ENCODE assay signal across 22 cellular contexts in the genomic region with DNA sequence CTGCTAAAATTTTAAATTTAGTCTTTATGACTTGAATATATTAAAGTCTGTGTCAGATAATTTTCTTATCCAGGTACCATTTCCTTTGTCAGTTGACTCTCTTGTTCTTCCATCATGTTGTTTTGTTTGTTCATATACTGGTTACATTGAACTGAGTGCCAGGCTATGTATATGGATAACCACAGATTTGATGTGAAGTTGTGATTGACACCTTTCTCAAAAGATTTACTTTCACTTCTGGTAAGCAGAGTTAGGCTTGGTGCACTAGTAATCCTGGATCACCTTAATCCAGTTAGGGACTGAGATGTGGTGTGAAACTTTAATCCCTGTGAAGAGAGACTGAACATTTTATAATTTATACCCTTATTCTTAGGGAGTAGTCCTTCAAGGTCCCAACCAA.
A peak's percentile ranks its signal among the peaks of the same experiment; 100 is the strongest.
DNase-seq lines count a peak whose midpoint lies in the region; ATAC-seq, FAIRE-seq and TF ChIP-seq lines count a peak whose summit lies in the region.
"Had no signal": no experiment of that assay in that cellular context is flagged by ENCODE, and none has a peak within 500 bp of the region (broad histone marks: within the 10 kb centered on the region; RNA-seq: fewer than 3 reads in every experiment).

No MANE protein-coding gene starts in this region.

- H3K4me1 Mint-ChIP-seq in activated T-cell treated with anti-CD3 and anti-CD28 coated beads, Interleukin-2, amount 50 U/mL, for 72 hours (ENCODE audit: low read depth), result no peaks in the 10 kb centered on the region
- peaks cover 7 to 28% (median 12%) of the 10 kb centered on the region in 7 donors for H3K4me1 Mint-ChIP-seq in naive thymus-derived CD4-positive, alpha-beta T cell

- H3K36me3 ChIP-seq in GM12878 (ENCODE audit: control insufficient read depth in 2 of 2, insufficient read depth in 2 of 2, low read length in 1 of 2), result peaks cover 0 to 2% of the 10 kb centered on the region in 2 experiments; a peak in 1 of 4 replicates
- H3K36me3 ChIP-seq in naive thymus-derived CD4-positive, alpha-beta T cell (ENCODE audit: control insufficient read depth in 2 of 3, insufficient read depth in 3 of 3, low read length in 3 of 3), result peaks cover under 1 to 9% (median 3%) of the 10 kb centered on the region in 3 experiments

- no peak overlapping the region for H3K4me2 ChIP-seq in GM12878 (ENCODE audit: control insufficient read depth, insufficient read depth)

- TF ChIP-seq CTCF in D721Med (IDR thresholded peaks at IDR 0.05; ENCODE audit: insufficient read depth, missing control alignments), result no peak
- no peak for TF ChIP-seq CTCF in GM12878 (IDR thresholded peaks at IDR 0.05 in 2 of 3, conservative IDR thresholded peaks at IDR 0.05 in 1 of 3; ENCODE audit: control insufficient read depth in 2 of 3, extremely low read depth in 1 of 3, insufficient read depth in 1 of 3, low read depth in 3 of 3, low read length in 3 of 3)

- intact Hi-C loops in GM12878 (cut with micrococcal nuclease; ENCODE audit: unreplicated experiment), result no loop called here
- intact Hi-C loops in naive thymus-derived CD4-positive, alpha-beta T cell (cut with micrococcal nuclease), result no loop called here

- no peak for ATAC-seq in activated T-cell treated with anti-CD3 and anti-CD28 coated beads, Interleukin-2, amount 50 U/mL, for 72 hours (replicated peaks in 1 of 2)
- no peak for ATAC-seq in GM12878
- ATAC-seq in naive thymus-derived CD4-positive, alpha-beta T cell, result no peak
- ATAC-seq: HepG2 had no signal

- H3K9ac ChIP-seq in GM12878 (ENCODE audit: control insufficient read depth, insufficient read depth, low read length), result no peak overlapping the region
- H3K9ac ChIP-seq: GM23248 had no signal

- DNase-seq in activated T-cell treated with anti-CD3 and anti-CD28 coated beads, Interleukin-2, amount 50 U/mL, for 72 hours, result no peak
- no peak for DNase-seq in activated T-cell treated with anti-CD3 and anti-CD28 coated beads for 4 hours
- no peak for DNase-seq in D721Med (ENCODE audit: insufficient read length, low spot score)
- DNase-seq in GM12878 (ENCODE audit: low read depth, low spot score), result no peak
- no peak for DNase-seq in naive thymus-derived CD4-positive, alpha-beta T cell
- no peak for DNase-seq in SIG-M5 (lab: John Stamatoyannopoulos, UW)
- no peak for DNase-seq in activated CD4-positive, alpha-beta T cell treated with anti-CD3 and anti-CD28 coated beads, Interleukin-2, amount 50 U/mL, for 4 hours
- DNase-seq in SK-N-DZ (ENCODE audit: low spot score), result no peak
- DNase-seq: 8988T, ACHN, DMS79 treated with DMSO at 0.1 percent for 48 hours, GM23248, H9, KBM-7, MG63, NCI-H2029, NCI-H446 treated with DMSO at 0.1 percent for 48 hours, NCI-H526, Right ventricle myocardium superior, RPMI8226 had no signal

- RAD21 ChIA-PET in GM12878 (lab: Charles Lee; ENCODE audit: unreplicated experiment), result no interaction called here

- in situ Hi-C loops in GM12878 (cut with MboI), result no loop called here

- TF ChIP-seq EP300 in GM12878 (IDR thresholded peaks at IDR 0.05; ENCODE audit: borderline replicate concordance in 1 of 2, control insufficient read depth in 1 of 2, low read depth in 2 of 2, low read length in 2 of 2), result no peak

- no peak overlapping the region for H2AFZ ChIP-seq in GM12878 (ENCODE audit: control insufficient read depth, low read depth, low read length)
- H2AFZ ChIP-seq: GM23248 had no signal

- no peak overlapping the region for H3K4me3 Mint-ChIP-seq in activated T-cell treated with anti-CD3 and anti-CD28 coated beads, Interleukin-2, amount 50 U/mL, for 72 hours
- H3K4me3 Mint-ChIP-seq in naive thymus-derived CD4-positive, alpha-beta T cell, result no peak overlapping the region
- H3K4me3 Mint-ChIP-seq: H9 had no signal

- POLR2A ChIA-PET in GM12878 (lab: Charles Lee), result no interaction called here
- POLR2A ChIA-PET in naive thymus-derived CD4-positive, alpha-beta T cell (lab: Charles Lee), result no interaction called here

- no peaks in the 10 kb centered on the region for H3K79me2 ChIP-seq in GM12878 (ENCODE audit: control insufficient read depth, insufficient read depth, low read length)

- no peak overlapping the region for H3K4me3 ChIP-seq in GM12878
- no peak overlapping the region for H3K4me3 ChIP-seq in naive thymus-derived CD4-positive, alpha-beta T cell (ENCODE audit: low read length)
- H3K4me3 ChIP-seq: GM23248, MG63 had no signal

- TF ChIP-seq POLR2A in GM12878 (IDR thresholded peaks at IDR 0.05; ENCODE audit: low read depth, low read length), result no peak

- no peak overlapping the region for H3K27ac ChIP-seq in GM12878 (ENCODE audit: control insufficient read depth, insufficient read depth)
- no peak overlapping the region for H3K27ac ChIP-seq in naive thymus-derived CD4-positive, alpha-beta T cell (ENCODE audit: low read depth, low read length)
- H3K27ac ChIP-seq: GM23248 had no signal

- no peaks in the 10 kb centered on the region for H3K27me3 ChIP-seq in GM12878 (replicated peaks in 1 of 2; ENCODE audit: control insufficient read depth in 2 of 2, insufficient read depth in 2 of 2, low read length in 1 of 2)
- H3K27me3 ChIP-seq in naive thymus-derived CD4-positive, alpha-beta T cell (ENCODE audit: control insufficient read depth in 2 of 2, insufficient read depth in 2 of 2, low read length in 2 of 2), result no peaks in the 10 kb centered on the region
- H3K27me3 ChIP-seq: MG63 had no signal

- TF ChIP-seq RAD21 in GM12878 (IDR thresholded peaks at IDR 0.05; ENCODE audit: insufficient read depth, low read depth, low read length), result no peak

- H3K4me1 ChIP-seq in GM12878 (ENCODE audit: control insufficient read depth, insufficient read depth, low read length), result no peaks in the 10 kb centered on the region
- peaks cover 0 to 3% of the 10 kb centered on the region in 2 donors for H3K4me1 ChIP-seq in naive thymus-derived CD4-positive, alpha-beta T cell (ENCODE audit: control insufficient read depth in 2 of 2, insufficient read depth in 2 of 2, low read length in 2 of 2)

- H3K9me3 Mint-ChIP-seq in activated T-cell treated with anti-CD3 and anti-CD28 coated beads, Interleukin-2, amount 50 U/mL, for 72 hours, result peaks cover 0 to 1% of the 10 kb centered on the region in 2 donors
- H3K9me3 Mint-ChIP-seq in naive thymus-derived CD4-positive, alpha-beta T cell, result peaks cover 0 to 2% (median 0%) of the 10 kb centered on the region in 11 donors
- H3K9me3 Mint-ChIP-seq: H9 had no signal

- H4K20me1 ChIP-seq in GM12878 (ENCODE audit: control insufficient read depth, insufficient read depth), result no peaks in the 10 kb centered on the region

- CTCF ChIA-PET in GM12878 (lab: Yijun Ruan, JAX), result no interaction called here
- CTCF ChIA-PET in naive thymus-derived CD4-positive, alpha-beta T cell (lab: Charles Lee), result no interaction called here

- SMC1A ChIA-PET in GM12878 (lab: Charles Lee; ENCODE audit: uncharacterized antibody, unreplicated experiment), result interaction anchor here (1.7 kb wide), 1 partner anchor 10 kb away, joined by 4 read pairs; no protein-coding TSS in a partner anchor

- no peaks in the 10 kb centered on the region for H3K27me3 Mint-ChIP-seq in activated T-cell treated with anti-CD3 and anti-CD28 coated beads, Interleukin-2, amount 50 U/mL, for 72 hours (ENCODE audit: low read depth)
- no peaks in the 10 kb centered on the region for H3K27me3 Mint-ChIP-seq in naive thymus-derived CD4-positive, alpha-beta T cell

- FAIRE-seq in D721Med (lab: Jason Lieb, UNC) (peak; percentile 53), GM12878 (lab: Jason Lieb, UNC) (no peak)
- FAIRE-seq: GM18507, HepG2 had no signal

- peak overlapping the region; percentile 84 for H3K27ac Mint-ChIP-seq in activated T-cell treated with anti-CD3 and anti-CD28 coated beads, Interleukin-2, amount 50 U/mL, for 72 hours
- peak overlapping the region in 7 of 9 donors; percentile 10 to 60 (median 44) for H3K27ac Mint-ChIP-seq in naive thymus-derived CD4-positive, alpha-beta T cell
- H3K27ac Mint-ChIP-seq: H9 had no signal

- BruUV-seq in GM12878 (replicated peaks; lab: Mats Ljungman, UMichigan), result no TSS peak

- H3K36me3 Mint-ChIP-seq in activated T-cell treated with anti-CD3 and anti-CD28 coated beads, Interleukin-2, amount 50 U/mL, for 72 hours (ENCODE audit: insufficient read depth in 2 of 2), result peaks cover under 1 to 18% of the 10 kb centered on the region in 2 donors
- H3K36me3 Mint-ChIP-seq in naive thymus-derived CD4-positive, alpha-beta T cell, result peaks cover 10 to 69% (median 48%) of the 10 kb centered on the region in 5 donors

- no peaks in the 10 kb centered on the region for H3K9me3 ChIP-seq in GM12878 (replicated peaks; ENCODE audit: control insufficient read depth, insufficient read depth, low read length)
- H3K9me3 ChIP-seq in naive thymus-derived CD4-positive, alpha-beta T cell (ENCODE audit: control insufficient read depth in 2 of 3, low read length in 3 of 3), result no peaks in the 10 kb centered on the region
- H3K9me3 ChIP-seq: MG63 had no signal

TF ChIP-seq in GM12878, 131 proteins besides CTCF, POLR2A, EP300 and RAD21:
- TF ChIP-seq, protein P1, sequence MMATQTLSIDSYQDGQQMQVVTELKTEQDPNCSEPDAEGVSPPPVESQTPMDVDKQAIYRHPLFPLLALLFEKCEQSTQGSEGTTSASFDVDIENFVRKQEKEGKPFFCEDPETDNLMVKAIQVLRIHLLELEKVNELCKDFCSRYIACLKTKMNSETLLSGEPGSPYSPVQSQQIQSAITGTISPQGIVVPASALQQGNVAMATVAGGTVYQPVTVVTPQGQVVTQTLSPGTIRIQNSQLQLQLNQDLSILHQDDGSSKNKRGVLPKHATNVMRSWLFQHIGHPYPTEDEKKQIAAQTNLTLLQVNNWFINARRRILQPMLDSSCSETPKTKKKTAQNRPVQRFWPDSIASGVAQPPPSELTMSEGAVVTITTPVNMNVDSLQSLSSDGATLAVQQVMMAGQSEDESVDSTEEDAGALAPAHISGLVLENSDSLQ (IDR thresholded peaks at IDR 0.05), result peak; percentile 54; the same call in 1 of the 2 replicates
- TF ChIP-seq SREBF2 (IDR thresholded peaks at IDR 0.05; ENCODE audit: low read length) (no peak), BRCA1 (IDR thresholded peaks at IDR 0.05; ENCODE audit: low read depth, low read length) (no peak), MEF2B (IDR thresholded peaks at IDR 0.05; ENCODE audit: partially characterized antibody, poor library complexity, severe bottlenecking) (no peak), ZNF384 (IDR thresholded peaks at IDR 0.05; ENCODE audit: borderline replicate concordance, low read depth, low read length) (no peak), PAX5 (IDR thresholded peaks at IDR 0.05; ENCODE audit: borderline replicate concordance, low read depth, low read length) (no peak)
- TF ChIP-seq, protein P2, sequence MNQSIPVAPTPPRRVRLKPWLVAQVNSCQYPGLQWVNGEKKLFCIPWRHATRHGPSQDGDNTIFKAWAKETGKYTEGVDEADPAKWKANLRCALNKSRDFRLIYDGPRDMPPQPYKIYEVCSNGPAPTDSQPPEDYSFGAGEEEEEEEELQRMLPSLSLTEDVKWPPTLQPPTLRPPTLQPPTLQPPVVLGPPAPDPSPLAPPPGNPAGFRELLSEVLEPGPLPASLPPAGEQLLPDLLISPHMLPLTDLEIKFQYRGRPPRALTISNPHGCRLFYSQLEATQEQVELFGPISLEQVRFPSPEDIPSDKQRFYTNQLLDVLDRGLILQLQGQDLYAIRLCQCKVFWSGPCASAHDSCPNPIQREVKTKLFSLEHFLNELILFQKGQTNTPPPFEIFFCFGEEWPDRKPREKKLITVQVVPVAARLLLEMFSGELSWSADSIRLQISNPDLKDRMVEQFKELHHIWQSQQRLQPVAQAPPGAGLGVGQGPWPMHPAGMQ (IDR thresholded peaks at IDR 0.05; ENCODE audit: borderline replicate concordance), result no peak
TF ChIP-seq in GM12878: peak in this region for 1.
